ENCODE assay signal across 2 cellular contexts in the genomic region with DNA sequence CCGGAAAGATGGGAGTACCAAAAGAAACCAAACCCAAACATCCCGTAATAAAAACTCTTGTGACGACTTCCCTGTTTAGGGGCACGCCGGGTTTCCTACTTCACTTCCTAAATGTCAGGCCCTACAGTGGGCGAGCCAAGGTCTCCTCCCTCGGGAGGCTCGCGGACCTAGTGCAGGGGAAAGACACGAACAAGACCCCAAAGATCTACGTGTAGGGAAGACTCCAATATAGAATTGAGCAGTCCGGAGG.
TF ChIP-seq lines count a peak whose summit lies in the region.

No MANE protein-coding gene starts in this region.

TF ChIP-seq in HEK293, 187 proteins besides CTCF, POLR2A, EP300 and RAD21:
- TF ChIP-seq SP7 (tag by site-specific recombination; IDR thresholded peaks at IDR 0.05) (0 out of 2 replicates have a peak, but pooled peaks have one; percentile 59), ZNF366 (tag by site-specific recombination; conservative IDR thresholded peaks at IDR 0.05) (peak; percentile 66; the same call in 1 of the 2 replicates), ZBTB17 (tag by site-specific recombination; IDR thresholded peaks at IDR 0.05) (peak; percentile 73), ZBTB21 (tag by site-specific recombination; IDR thresholded peaks at IDR 0.05) (no peak; the same call in 1 of the 2 replicates), MEIS1 (CRISPR knock-in tag; IDR thresholded peaks at IDR 0.05; ENCODE audit: borderline replicate concordance) (no peak), ZBTB20 (tag by site-specific recombination; IDR thresholded peaks at IDR 0.05) (0 out of 2 replicates have a peak, but pooled peaks have one; percentile 40), ZNF621 (tag by site-specific recombination; IDR thresholded peaks at IDR 0.05) (no peak), ZNF335 (tag by site-specific recombination; conservative IDR thresholded peaks at IDR 0.05) (peak; percentile 98)
- TF ChIP-seq, protein P1, sequence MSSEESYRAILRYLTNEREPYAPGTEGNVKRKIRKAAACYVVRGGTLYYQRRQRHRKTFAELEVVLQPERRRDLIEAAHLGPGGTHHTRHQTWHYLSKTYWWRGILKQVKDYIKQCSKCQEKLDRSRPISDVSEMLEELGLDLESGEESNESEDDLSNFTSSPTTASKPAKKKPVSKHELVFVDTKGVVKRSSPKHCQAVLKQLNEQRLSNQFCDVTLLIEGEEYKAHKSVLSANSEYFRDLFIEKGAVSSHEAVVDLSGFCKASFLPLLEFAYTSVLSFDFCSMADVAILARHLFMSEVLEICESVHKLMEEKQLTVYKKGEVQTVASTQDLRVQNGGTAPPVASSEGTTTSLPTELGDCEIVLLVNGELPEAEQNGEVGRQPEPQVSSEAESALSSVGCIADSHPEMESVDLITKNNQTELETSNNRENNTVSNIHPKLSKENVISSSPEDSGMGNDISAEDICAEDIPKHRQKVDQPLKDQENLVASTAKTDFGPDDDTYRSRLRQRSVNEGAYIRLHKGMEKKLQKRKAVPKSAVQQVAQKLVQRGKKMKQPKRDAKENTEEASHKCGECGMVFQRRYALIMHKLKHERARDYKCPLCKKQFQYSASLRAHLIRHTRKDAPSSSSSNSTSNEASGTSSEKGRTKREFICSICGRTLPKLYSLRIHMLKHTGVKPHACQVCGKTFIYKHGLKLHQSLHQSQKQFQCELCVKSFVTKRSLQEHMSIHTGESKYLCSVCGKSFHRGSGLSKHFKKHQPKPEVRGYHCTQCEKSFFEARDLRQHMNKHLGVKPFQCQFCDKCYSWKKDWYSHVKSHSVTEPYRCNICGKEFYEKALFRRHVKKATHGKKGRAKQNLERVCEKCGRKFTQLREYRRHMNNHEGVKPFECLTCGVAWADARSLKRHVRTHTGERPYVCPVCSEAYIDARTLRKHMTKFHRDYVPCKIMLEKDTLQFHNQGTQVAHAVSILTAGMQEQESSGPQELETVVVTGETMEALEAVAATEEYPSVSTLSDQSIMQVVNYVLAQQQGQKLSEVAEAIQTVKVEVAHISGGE (tag by site-specific recombination; conservative IDR thresholded peaks at IDR 0.05; ENCODE audit: low read depth) = 0 out of 2 replicates have a peak, but pooled peaks have one; percentile 4
- TF ChIP-seq, protein P2, sequence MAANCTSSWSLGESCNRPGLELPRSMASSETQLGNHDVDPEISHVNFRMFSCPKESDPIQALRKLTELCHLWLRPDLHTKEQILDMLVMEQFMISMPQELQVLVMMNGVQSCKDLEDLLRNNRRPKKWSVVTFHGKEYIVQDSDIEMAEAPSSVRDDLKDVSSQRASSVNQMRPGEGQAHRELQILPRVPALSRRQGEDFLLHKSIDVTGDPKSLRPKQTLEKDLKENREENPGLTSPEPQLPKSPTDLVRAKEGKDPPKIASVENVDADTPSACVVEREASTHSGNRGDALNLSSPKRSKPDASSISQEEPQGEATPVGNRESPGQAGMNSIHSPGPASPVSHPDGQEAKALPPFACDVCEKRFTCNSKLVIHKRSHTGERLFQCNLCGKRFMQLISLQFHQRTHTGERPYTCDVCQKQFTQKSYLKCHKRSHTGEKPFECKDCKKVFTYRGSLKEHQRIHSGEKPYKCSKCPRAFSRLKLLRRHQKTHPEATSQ (tag by site-specific recombination; IDR thresholded peaks at IDR 0.05) = no peak
- TF ChIP-seq, protein P3, sequence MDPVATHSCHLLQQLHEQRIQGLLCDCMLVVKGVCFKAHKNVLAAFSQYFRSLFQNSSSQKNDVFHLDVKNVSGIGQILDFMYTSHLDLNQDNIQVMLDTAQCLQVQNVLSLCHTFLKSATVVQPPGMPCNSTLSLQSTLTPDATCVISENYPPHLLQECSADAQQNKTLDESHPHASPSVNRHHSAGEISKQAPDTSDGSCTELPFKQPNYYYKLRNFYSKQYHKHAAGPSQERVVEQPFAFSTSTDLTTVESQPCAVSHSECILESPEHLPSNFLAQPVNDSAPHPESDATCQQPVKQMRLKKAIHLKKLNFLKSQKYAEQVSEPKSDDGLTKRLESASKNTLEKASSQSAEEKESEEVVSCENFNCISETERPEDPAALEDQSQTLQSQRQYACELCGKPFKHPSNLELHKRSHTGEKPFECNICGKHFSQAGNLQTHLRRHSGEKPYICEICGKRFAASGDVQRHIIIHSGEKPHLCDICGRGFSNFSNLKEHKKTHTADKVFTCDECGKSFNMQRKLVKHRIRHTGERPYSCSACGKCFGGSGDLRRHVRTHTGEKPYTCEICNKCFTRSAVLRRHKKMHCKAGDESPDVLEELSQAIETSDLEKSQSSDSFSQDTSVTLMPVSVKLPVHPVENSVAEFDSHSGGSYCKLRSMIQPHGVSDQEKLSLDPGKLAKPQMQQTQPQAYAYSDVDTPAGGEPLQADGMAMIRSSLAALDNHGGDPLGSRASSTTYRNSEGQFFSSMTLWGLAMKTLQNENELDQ (tag by site-specific recombination; IDR thresholded peaks at IDR 0.05; ENCODE audit: low read depth) = no peak

TF ChIP-seq in K562, 482 proteins besides CTCF, POLR2A, EP300 and RAD21:
- TF ChIP-seq STAT5A (IDR thresholded peaks at IDR 0.05; ENCODE audit: borderline replicate concordance, low read length) = no peak
- TF ChIP-seq SIN3A (IDR thresholded peaks at IDR 0.05; ENCODE audit: borderline replicate concordance in 2 of 2, control insufficient read depth in 1 of 2, low read depth in 2 of 2, low read length in 2 of 2) = peak in 1 of 2 experiments; percentile 27; a peak in 1 of 4 replicates
- no peak for TF ChIP-seq GATAD2A (IDR thresholded peaks at IDR 0.05)
- TF ChIP-seq PTBP1 (IDR thresholded peaks at IDR 0.05; ENCODE audit: low read depth, low read length) = no peak
- TF ChIP-seq, protein P4, sequence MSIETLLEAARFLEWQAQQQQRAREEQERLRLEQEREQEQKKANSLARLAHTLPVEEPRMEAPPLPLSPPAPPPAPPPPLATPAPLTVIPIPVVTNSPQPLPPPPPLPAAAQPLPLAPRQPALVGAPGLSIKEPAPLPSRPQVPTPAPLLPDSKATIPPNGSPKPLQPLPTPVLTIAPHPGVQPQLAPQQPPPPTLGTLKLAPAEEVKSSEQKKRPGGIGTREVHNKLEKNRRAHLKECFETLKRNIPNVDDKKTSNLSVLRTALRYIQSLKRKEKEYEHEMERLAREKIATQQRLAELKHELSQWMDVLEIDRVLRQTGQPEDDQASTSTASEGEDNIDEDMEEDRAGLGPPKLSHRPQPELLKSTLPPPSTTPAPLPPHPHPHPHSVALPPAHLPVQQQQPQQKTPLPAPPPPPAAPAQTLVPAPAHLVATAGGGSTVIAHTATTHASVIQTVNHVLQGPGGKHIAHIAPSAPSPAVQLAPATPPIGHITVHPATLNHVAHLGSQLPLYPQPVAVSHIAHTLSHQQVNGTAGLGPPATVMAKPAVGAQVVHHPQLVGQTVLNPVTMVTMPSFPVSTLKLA (conservative IDR thresholded peaks at IDR 0.05) = 0 out of 4 replicates have a peak, but pooled peaks of 1 of the 2 experiments have one; percentile 8
- TF ChIP-seq, protein P5, sequence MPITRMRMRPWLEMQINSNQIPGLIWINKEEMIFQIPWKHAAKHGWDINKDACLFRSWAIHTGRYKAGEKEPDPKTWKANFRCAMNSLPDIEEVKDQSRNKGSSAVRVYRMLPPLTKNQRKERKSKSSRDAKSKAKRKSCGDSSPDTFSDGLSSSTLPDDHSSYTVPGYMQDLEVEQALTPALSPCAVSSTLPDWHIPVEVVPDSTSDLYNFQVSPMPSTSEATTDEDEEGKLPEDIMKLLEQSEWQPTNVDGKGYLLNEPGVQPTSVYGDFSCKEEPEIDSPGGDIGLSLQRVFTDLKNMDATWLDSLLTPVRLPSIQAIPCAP (CRISPR knock-in tag; IDR thresholded peaks at IDR 0.05; ENCODE audit: borderline replicate concordance) = no peak
- no peak for TF ChIP-seq ATF1 (CRISPR knock-in tag; IDR thresholded peaks at IDR 0.05)
- TF ChIP-seq ATF1 (tag; IDR thresholded peaks at IDR 0.05) = 0 out of 2 replicates have a peak, but pooled peaks have one; percentile 3
- TF ChIP-seq SPI1 (IDR thresholded peaks at IDR 0.05; ENCODE audit: borderline replicate concordance, low read depth, low read length) = peak; percentile 34; the same call in 1 of the 2 replicates
- no peak for TF ChIP-seq CREM (IDR thresholded peaks at IDR 0.05; ENCODE audit: low read depth)
- TF ChIP-seq, protein P6, sequence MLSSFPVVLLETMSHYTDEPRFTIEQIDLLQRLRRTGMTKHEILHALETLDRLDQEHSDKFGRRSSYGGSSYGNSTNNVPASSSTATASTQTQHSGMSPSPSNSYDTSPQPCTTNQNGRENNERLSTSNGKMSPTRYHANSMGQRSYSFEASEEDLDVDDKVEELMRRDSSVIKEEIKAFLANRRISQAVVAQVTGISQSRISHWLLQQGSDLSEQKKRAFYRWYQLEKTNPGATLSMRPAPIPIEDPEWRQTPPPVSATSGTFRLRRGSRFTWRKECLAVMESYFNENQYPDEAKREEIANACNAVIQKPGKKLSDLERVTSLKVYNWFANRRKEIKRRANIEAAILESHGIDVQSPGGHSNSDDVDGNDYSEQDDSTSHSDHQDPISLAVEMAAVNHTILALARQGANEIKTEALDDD (IDR thresholded peaks at IDR 0.05) = no peak
- TF ChIP-seq ZNF766 (CRISPR knock-in tag; conservative IDR thresholded peaks at IDR 0.05) = 0 out of 2 replicates have a peak, but pooled peaks have one; percentile 8
- no peak for TF ChIP-seq KAT8 (IDR thresholded peaks at IDR 0.05; ENCODE audit: low read depth)
- TF ChIP-seq, protein P7, sequence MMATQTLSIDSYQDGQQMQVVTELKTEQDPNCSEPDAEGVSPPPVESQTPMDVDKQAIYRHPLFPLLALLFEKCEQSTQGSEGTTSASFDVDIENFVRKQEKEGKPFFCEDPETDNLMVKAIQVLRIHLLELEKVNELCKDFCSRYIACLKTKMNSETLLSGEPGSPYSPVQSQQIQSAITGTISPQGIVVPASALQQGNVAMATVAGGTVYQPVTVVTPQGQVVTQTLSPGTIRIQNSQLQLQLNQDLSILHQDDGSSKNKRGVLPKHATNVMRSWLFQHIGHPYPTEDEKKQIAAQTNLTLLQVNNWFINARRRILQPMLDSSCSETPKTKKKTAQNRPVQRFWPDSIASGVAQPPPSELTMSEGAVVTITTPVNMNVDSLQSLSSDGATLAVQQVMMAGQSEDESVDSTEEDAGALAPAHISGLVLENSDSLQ (IDR thresholded peaks at IDR 0.05) = no peak
- no peak for TF ChIP-seq E2F3 (CRISPR knock-in tag; IDR thresholded peaks at IDR 0.05)
